Comparison of ENCODE assay signal across 8 cellular contexts in genomic region chrX:151974336-151975227, GRCh38. TPM values are rescaled to one million over a fixed set of nuclear protein-coding genes. Genes with fewer than 3 reads are reported as not detected.
DNase-seq lines count a peak whose midpoint lies in the region; ATAC-seq and TF ChIP-seq lines count a peak whose summit lies in the region.

TSS of gene GABRE (minus strand) at chrX:151974676. CDS start at chrX:151974625, 51 bp downstream.

- H2AFZ ChIP-seq in GM23338 = 0 out of 2 replicates have a peak within 1 kb of the TSS, but pooled peaks have one; percentile 32

- ATAC-seq in GM23338 (peak; percentile 78), omental fat pad (ENCODE audit: low FRiP score) (peak; percentile 62), GM21381 (IDR thresholded peaks at IDR 0.05; ENCODE audit: unreplicated experiment) (no peak), HG02981 (IDR thresholded peaks at IDR 0.05; ENCODE audit: unreplicated experiment) (no peak)

- H3K4me1 ChIP-seq in GM23338 (ENCODE audit: insufficient read depth) (peaks cover 5% of the 10 kb centered on the region; the same call in 1 of the 2 replicates), SJSA1 (replicated peaks) (peaks cover 30% of the 10 kb centered on the region)

- H4K20me1 ChIP-seq in GM23338 (replicated peaks; ENCODE audit: insufficient read depth) = no peaks in the 10 kb centered on the region

- intact Hi-C loops in CD14-positive monocyte (cut with micrococcal nuclease) = no loop called here

- H3F3A ChIP-seq in GM23338 (replicated peaks; ENCODE audit: low read depth) = no peaks in the 10 kb centered on the region

- TF ChIP-seq CTCF in GM23338 (conservative IDR thresholded peaks at IDR 0.05; ENCODE audit: low read depth in 2 of 2) (no peak), fibroblast of villous mesenchyme (IDR thresholded peaks at IDR 0.05; ENCODE audit: insufficient read depth, low read depth, low read length) (no peak), omental fat pad (IDR thresholded peaks at IDR 0.05) (no peak), CD14-positive monocyte (IDR thresholded peaks at IDR 0.05) (no peak)

- H3K27me3 Mint-ChIP-seq in GM23338 (ENCODE audit: insufficient read depth, low read depth, poor library complexity) = peaks cover 23% of the 10 kb centered on the region
- H3K27me3 Mint-ChIP-seq in CD14-positive monocyte (ENCODE audit: low read depth in 3 of 3) = peaks cover 21 to 33% (median 32%) of the 10 kb centered on the region in 3 donors

- no peaks in the 10 kb centered on the region for H3K9me3 ChIP-seq in SJSA1 (replicated peaks)

- H3K9me3 Mint-ChIP-seq in GM23338 (no peaks in the 10 kb centered on the region; the same call in 2 of the 3 replicates), CD14-positive monocyte (peaks cover 0 to 14% (median 1%) of the 10 kb centered on the region in 7 donors)

- peak; percentile 57 for DNase-seq in GM23338 (ENCODE audit: low spot score)
- DNase-seq in SJSA1 (ENCODE audit: low read depth in 1 of 2, low spot score in 2 of 2) = peak; percentile 45 to 76
- DNase-seq in fibroblast of villous mesenchyme (ENCODE audit: low read depth) = peak; percentile 42
- no peak for DNase-seq in omental fat pad (ENCODE audit: low spot score)
- no peak for DNase-seq in pons (ENCODE audit: low spot score)
- no peak for DNase-seq in CD14-positive monocyte (ENCODE audit: low spot score)

- H3K36me3 Mint-ChIP-seq in GM23338 (ENCODE audit: low read depth) = peaks cover 2% of the 10 kb centered on the region
- no peaks in the 10 kb centered on the region for H3K36me3 Mint-ChIP-seq in CD14-positive monocyte

- H3K27me3 ChIP-seq in GM23338 (ENCODE audit: insufficient read depth) (peaks cover 17% of the 10 kb centered on the region), SJSA1 (replicated peaks) (no peaks in the 10 kb centered on the region)

- H3K36me3 ChIP-seq in GM23338 (ENCODE audit: insufficient read depth) (no peaks in the 10 kb centered on the region), SJSA1 (peaks cover 13% of the 10 kb centered on the region)

- no peaks in the 10 kb centered on the region for H3K9me2 ChIP-seq in GM23338 (ENCODE audit: insufficient read depth)

- peaks cover 12% of the 10 kb centered on the region for H3K4me1 Mint-ChIP-seq in GM23338
- no peaks in the 10 kb centered on the region for H3K4me1 Mint-ChIP-seq in CD14-positive monocyte

- H3K79me2 ChIP-seq in GM23338 (replicated peaks; ENCODE audit: insufficient read depth) = 0 out of 2 replicates have a peak, but pooled peaks cover 3% of the 10 kb centered on the region

- peak within 1 kb of the TSS; percentile 46 for H3K4me3 ChIP-seq in GM23338
- H3K4me3 ChIP-seq in SJSA1 = peak within 1 kb of the TSS; percentile 77
- peak within 1 kb of the TSS; percentile 66 for H3K4me3 ChIP-seq in fibroblast of villous mesenchyme (ENCODE audit: low read depth, low read length)

- H3K4me2 ChIP-seq in GM23338 = peak within 1 kb of the TSS; percentile 68

- H3K27ac ChIP-seq in GM23338 (ENCODE audit: low read depth) (no peak within 1 kb of the TSS), SJSA1 (peak within 1 kb of the TSS; percentile 47)

- H3K4me3 Mint-ChIP-seq in GM23338 (peak within 1 kb of the TSS; percentile 68), CD14-positive monocyte (peak within 1 kb of the TSS in 1 of 2 donors; percentile 76)

- H3K27ac Mint-ChIP-seq in GM23338 = no peak within 1 kb of the TSS
- no peak within 1 kb of the TSS for H3K27ac Mint-ChIP-seq in CD14-positive monocyte

TF ChIP-seq in GM23338, 12 proteins besides CTCF, POLR2A, EP300 and RAD21:
- TF ChIP-seq POLR2AphosphoS5 (IDR thresholded peaks at IDR 0.05; ENCODE audit: low read depth) = peak; percentile 39; the same call in 1 of the 2 replicates
- TF ChIP-seq JUNB (IDR thresholded peaks at IDR 0.05; ENCODE audit: unreplicated experiment) = no peak

RNA-seq across cellular contexts. Expression of gene GABRE, which starts in this region (rescaled TPM):
- 4.2 and 8.3 TPM in 2 replicates for total RNA-seq in GM23338 (2014; rRNA removed; shearing (Covaris generic))
- polyA plus RNA-seq in GM23338 (2016; fragmentation: Nextera tagmentation; extraction: Ambion mirVana) = 4.9 and 6.0 TPM in 2 replicates
- 9.8 and 17.1 TPM in 2 replicates for total RNA-seq in SJSA1 (2014; rRNA removed; shearing (Covaris generic))
- 24.2 and 50.1 TPM in 2 replicates for total RNA-seq in fibroblast of villous mesenchyme
- 100 to 1,000 TPM in 3 of 4 donors, 10 to 100 TPM in 1; 93.3 to 306 (median 153) TPM for total RNA-seq in omental fat pad
- not detected for polyA plus RNA-seq in CD14-positive monocyte

Comparison
In these comparisons a context has a peak if more than half of its experiments do, and no peak if none do; other contexts are left out.
1. ATAC-seq: peak in GM23338 (single experiment) and omental fat pad (single experiment); none in GM21381 (single experiment) and HG02981 (single experiment).
2. DNase-seq: peak in GM23338 (single experiment), SJSA1 (2 of 2) and fibroblast of villous mesenchyme (single experiment); none in omental fat pad (single experiment), pons (single experiment) and CD14-positive monocyte (single experiment).
3. Peak in every context shown above with its lines, with median percentiles within 50 percentile points of each other: H3K4me3 ChIP-seq.